ENCODE assay signal across 34 cellular contexts in genomic region chr10:125468273-125468672, GRCh38.
"Had no signal": no experiment of that assay in that cellular context is flagged by ENCODE, and none has a peak within 500 bp of the region (broad histone marks: within the 10 kb centered on the region; RNA-seq: fewer than 3 reads in every experiment).

No MANE protein-coding gene starts in this region.

- DNase-seq: Karpas-422, Kasumi-1, KG1, MG63, MM.1S, MV-4-11, NCI-H1048, NCI-H1092, NCI-H1092 treated with DMSO at 0.1 percent for 48 hours, NCI-H1105, NCI-H1105 treated with DMSO at 0.1 percent for 48 hours, NCI-H1417, NCI-H1417 treated with DMSO at 0.1 percent for 48 hours, NCI-H1436, NCI-H1436 treated with DMSO at 0.1 percent for 48 hours, NCI-H146, NCI-H1694, NCI-H1694 treated with DMSO at 0.1 percent for 48 hours, NCI-H187, NCI-H187 treated with DMSO at 0.1 percent for 48 hours, NCI-H1930, NCI-H2029, NCI-H2029 treated with DMSO at 0.1 percent for 48 hours, NCI-H2081, NCI-H2081 treated with DMSO at 0.1 percent for 48 hours, NCI-H2107, NCI-H2171, NCI-H2171 treated with DMSO at 0.1 percent for 48 hours, NCI-H2227 treated with DMSO at 0.1 percent for 48 hours, NCI-H226, NCI-H345, NCI-H446, NCI-H446 treated with DMSO at 0.1 percent for 48 hours had no signal

- H3K9me3 ChIP-seq: MG63 had no signal

- H3K27ac ChIP-seq: KMS-11 had no signal

- H3K36me3 ChIP-seq: MG63 had no signal

- H3K4me3 ChIP-seq: MG63 had no signal
